ENCODE assay signal across 8 cellular contexts in the genomic region with DNA sequence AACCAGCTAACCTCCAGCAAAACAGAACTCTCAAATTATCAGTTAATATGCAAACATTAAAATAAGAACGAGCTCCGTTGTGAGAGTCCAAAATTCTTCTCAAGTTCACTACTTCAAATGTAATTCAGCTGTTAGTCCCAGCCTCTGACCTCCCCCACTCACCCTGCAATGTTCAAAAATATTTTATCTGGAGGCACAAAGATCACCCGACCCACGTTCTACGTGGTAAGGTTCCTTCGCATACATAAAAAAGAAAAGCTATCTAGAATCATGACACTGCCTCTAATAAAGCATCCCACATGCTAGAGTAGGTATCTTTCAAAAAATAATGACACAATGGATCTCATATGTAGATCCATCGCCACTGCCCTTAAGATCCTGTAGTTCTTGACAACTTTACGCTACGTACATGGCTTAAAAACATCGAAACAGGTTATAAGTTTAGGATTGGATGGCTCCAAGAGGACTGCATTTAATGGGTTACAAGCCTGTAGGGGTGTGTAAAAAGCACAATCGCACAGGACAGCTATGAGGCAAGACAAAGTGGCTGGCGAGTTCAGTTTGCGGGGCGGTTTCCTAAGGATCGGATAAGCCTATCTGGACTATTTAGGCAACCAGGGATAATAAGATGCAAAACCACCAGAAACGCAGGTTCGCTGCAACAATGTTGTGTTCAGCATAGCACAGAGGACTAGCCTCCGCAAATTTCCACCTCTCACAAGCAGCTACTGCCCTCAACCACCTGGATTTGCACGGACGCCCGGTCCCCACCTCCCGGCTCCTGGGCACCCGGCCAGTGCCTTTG.
DNase-seq lines count a peak whose midpoint lies in the region; ATAC-seq, FAIRE-seq and TF ChIP-seq lines count a peak whose summit lies in the region.

No MANE protein-coding gene starts in this region.

- H3K4me3 ChIP-seq in LNCaP clone FGC (ENCODE audit: low read depth, low read length) = peak overlapping the region; percentile 93
- peak overlapping the region; percentile 97 for H3K4me3 ChIP-seq in astrocyte of the cerebellum (ENCODE audit: low read depth, low read length)

- H3K27me3 Mint-ChIP-seq in stimulated activated naive CD8-positive, alpha-beta T cell treated with anti-CD3 and anti-CD28 coated beads, Interleukin-15, Interleukin-2, amounts not matched to agents 100 ng/mL and 50 ng/mL, for 24 hours = no peaks in the 10 kb centered on the region

- H3K9me3 Mint-ChIP-seq in stimulated activated naive CD8-positive, alpha-beta T cell treated with anti-CD3 and anti-CD28 coated beads, Interleukin-15, Interleukin-2, amounts not matched to agents 100 ng/mL and 50 ng/mL, for 24 hours = no peaks in the 10 kb centered on the region

- TF ChIP-seq CTCF in LNCaP clone FGC (IDR thresholded peaks at IDR 0.05; ENCODE audit: control insufficient read depth, extremely low read depth, insufficient read depth) (no peak), astrocyte of the cerebellum (IDR thresholded peaks at IDR 0.05; ENCODE audit: low read depth, low read length, missing control alignments) (no peak)

- H3K4me1 Mint-ChIP-seq in stimulated activated naive CD8-positive, alpha-beta T cell treated with anti-CD3 and anti-CD28 coated beads, Interleukin-15, Interleukin-2, amounts not matched to agents 100 ng/mL and 50 ng/mL, for 24 hours (ENCODE audit: low read depth) = peaks cover 42% of the 10 kb centered on the region

- peak overlapping the region; percentile 97 for H3K4me3 Mint-ChIP-seq in stimulated activated naive CD8-positive, alpha-beta T cell treated with anti-CD3 and anti-CD28 coated beads, Interleukin-15, Interleukin-2, amounts not matched to agents 100 ng/mL and 50 ng/mL, for 24 hours

- FAIRE-seq in urothelium cell line (lab: Jason Lieb, UNC) = no peak

- in situ Hi-C loops in astrocyte of the cerebellum (cut with HindIII; ENCODE audit: low sequenced_read_pairs) = no loop called here

- no peak for DNase-seq in LNCaP clone FGC (ENCODE audit: low read depth)
- DNase-seq in astrocyte of the cerebellum (ENCODE audit: low read depth) = no peak
- DNase-seq in iris pigment epithelial cell (ENCODE audit: low read depth) = peak; percentile 67
- no peak for DNase-seq in urothelium cell line (ENCODE audit: low spot score)
- no peak for DNase-seq in NCI-H2081 treated with DMSO at 0.1 percent for 48 hours (lab: John Stamatoyannopoulos, UW)

- ATAC-seq in GM18498 (IDR thresholded peaks at IDR 0.05; ENCODE audit: unreplicated experiment) (peak; percentile 17), GM21825 (IDR thresholded peaks at IDR 0.05; ENCODE audit: unreplicated experiment) (peak; percentile 8)

- H3K27ac Mint-ChIP-seq in stimulated activated naive CD8-positive, alpha-beta T cell treated with anti-CD3 and anti-CD28 coated beads, Interleukin-15, Interleukin-2, amounts not matched to agents 100 ng/mL and 50 ng/mL, for 24 hours = peak overlapping the region; percentile 98

- peaks cover 33% of the 10 kb centered on the region for H3K36me3 Mint-ChIP-seq in stimulated activated naive CD8-positive, alpha-beta T cell treated with anti-CD3 and anti-CD28 coated beads, Interleukin-15, Interleukin-2, amounts not matched to agents 100 ng/mL and 50 ng/mL, for 24 hours (ENCODE audit: low read depth)
